ENCODE assay signal across 14 cellular contexts in genomic region chr5:178360231-178360925, GRCh38.
"Had no signal": no experiment of that assay in that cellular context is flagged by ENCODE, and none has a peak within 500 bp of the region (broad histone marks: within the 10 kb centered on the region; RNA-seq: fewer than 3 reads in every experiment).

No MANE protein-coding gene starts in this region.

- H3K27ac ChIP-seq: thoracic aorta, upper lobe of left lung had no signal

- H3K4me3 ChIP-seq: mucosa of descending colon, thoracic aorta, upper lobe of left lung had no signal

- H3K36me3 ChIP-seq: thoracic aorta, upper lobe of left lung had no signal

- H3K9me3 ChIP-seq: mucosa of descending colon, thoracic aorta, upper lobe of left lung had no signal

- H3K27me3 ChIP-seq: upper lobe of left lung had no signal

- ATAC-seq: esophagus mucosa; mucosa of descending colon; sciatic nerve; stimulated activated naive B cell treated with anti-CD40 and anti-IgM and Interleukin-4, amounts not matched to agents 10 μg/mL and 1 μg/mL and 100 μg/mL, for 72 hours; T-cell had no signal

- DNase-seq: activated CD4-positive, alpha-beta T cell treated with anti-CD3 and anti-CD28 coated beads, Interleukin-2, amount 10 ng/mL, durations not matched to agents 24 days and 14 days; activated CD8-positive, alpha-beta memory T cell treated with anti-CD3 and anti-CD28 coated beads, Interleukin-2, amount 50 U/mL, for 48 hours; activated effector memory CD4-positive, alpha-beta T cell treated with anti-CD3 and anti-CD28 coated beads, Interleukin-2, amount 50 U/mL, for 16 hours; activated T-cell treated with anti-CD3 and anti-CD28 coated beads, Interleukin-2, amount 50 U/mL, for 48 hours; effector CD8-positive, alpha-beta T cell; mesenchymal stem cell; naive B cell; stimulated activated naive B cell treated with anti-CD40 and anti-IgM and Interleukin-4, amounts not matched to agents 10 μg/mL and 1 μg/mL and 100 μg/mL, for 72 hours; T-cell; upper lobe of left lung had no signal
